ENCODE assay signal across 29 cellular contexts in the genomic region with DNA sequence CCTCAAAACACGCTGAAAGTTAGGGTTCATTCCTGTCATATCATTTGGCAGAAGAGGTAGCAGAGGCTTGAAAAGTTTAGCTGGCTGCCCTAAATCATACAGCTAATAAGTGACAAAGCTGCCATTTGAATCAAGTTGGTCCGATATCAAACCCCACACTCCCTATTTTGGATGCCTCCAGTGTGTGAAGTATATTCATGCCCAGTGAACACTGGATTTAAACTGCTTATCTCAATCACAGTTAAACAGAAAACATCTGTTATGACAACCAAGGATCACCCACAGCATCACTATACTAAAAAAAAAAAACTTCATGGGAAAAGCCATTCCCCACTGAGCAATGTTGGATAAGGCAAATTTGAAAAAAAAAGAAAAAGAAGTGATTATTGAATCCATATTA. TPM values are rescaled to one million over a fixed set of nuclear protein-coding genes. Genes with fewer than 3 reads are reported as not detected.
"Had no signal": no experiment of that assay in that cellular context is flagged by ENCODE, and none has a peak within 500 bp of the region (broad histone marks: within the 10 kb centered on the region; RNA-seq: fewer than 3 reads in every experiment).

No MANE protein-coding gene starts in this region.

- DNase-seq: colonic mucosa; cortex of kidney; dermis blood vessel endothelial cell; dorsolateral prefrontal cortex; effector CD4-positive, alpha-beta T cell; effector CD8-positive, alpha-beta T cell; effector memory CD4-positive, alpha-beta T cell; effector memory CD8-positive, alpha-beta T cell; endodermal cell; erythroblast; esophagus squamous epithelium; foreskin fibroblast; foreskin keratinocyte; foreskin melanocyte; gastrocnemius medialis; glutamatergic neuron; head of caudate nucleus; heart left ventricle; heart right ventricle had no signal

- H3K9me3 ChIP-seq: colonic mucosa, esophagus muscularis mucosa, esophagus squamous epithelium, gastrocnemius medialis, gastroesophageal sphincter, heart left ventricle, heart right ventricle had no signal

- H3K4me3 Mint-ChIP-seq: dendritic cell treated with granulocyte-macrophage colony-stimulating factor and Interleukin-4, amounts not matched to agents 40 ng/mL and 50 ng/mL, for 4 days; effector memory CD8-positive, alpha-beta T cell; endodermal cell had no signal

- H3K9me3 Mint-ChIP-seq: dendritic cell treated with granulocyte-macrophage colony-stimulating factor and Interleukin-4, amounts not matched to agents 40 ng/mL and 50 ng/mL, for 4 days; effector memory CD8-positive, alpha-beta T cell; endodermal cell had no signal

- H3K27ac ChIP-seq: colonic mucosa, coronary artery, dorsolateral prefrontal cortex, epithelial cell of prostate, esophagus muscularis mucosa, esophagus squamous epithelium, foreskin keratinocyte, gastrocnemius medialis, gastroesophageal sphincter, heart left ventricle, heart right ventricle had no signal

- FAIRE-seq: colon, endometrium, endothelial cell of umbilical vein, frontal cortex had no signal

- H3K27me3 Mint-ChIP-seq: dendritic cell treated with granulocyte-macrophage colony-stimulating factor and Interleukin-4, amounts not matched to agents 40 ng/mL and 50 ng/mL, for 4 days; effector memory CD8-positive, alpha-beta T cell had no signal

- H3K36me3 ChIP-seq: colonic mucosa, esophagus squamous epithelium, gastrocnemius medialis, gastroesophageal sphincter, heart left ventricle, heart right ventricle had no signal

- H3K27ac Mint-ChIP-seq: dendritic cell treated with granulocyte-macrophage colony-stimulating factor and Interleukin-4, amounts not matched to agents 40 ng/mL and 50 ng/mL, for 4 days; effector memory CD8-positive, alpha-beta T cell; endodermal cell had no signal

- ATAC-seq: effector memory CD8-positive, alpha-beta T cell; esophagus mucosa; foreskin keratinocyte; gastrocnemius medialis; gastroesophageal sphincter; heart left ventricle; heart right ventricle had no signal

- H3K4me1 Mint-ChIP-seq: endodermal cell had no signal

- H3K27me3 ChIP-seq: colonic mucosa, dorsolateral prefrontal cortex, esophagus muscularis mucosa, esophagus squamous epithelium, foreskin keratinocyte, gastrocnemius medialis, gastroesophageal sphincter, heart left ventricle, heart right ventricle had no signal

- H3K4me1 ChIP-seq: colonic mucosa, esophagus muscularis mucosa, esophagus squamous epithelium, foreskin keratinocyte, gastrocnemius medialis, gastroesophageal sphincter, heart left ventricle, heart right ventricle had no signal

- H3K4me3 ChIP-seq: colonic mucosa, coronary artery, dorsolateral prefrontal cortex, esophagus muscularis mucosa, esophagus squamous epithelium, gastrocnemius medialis, gastroesophageal sphincter, heart left ventricle, heart right ventricle had no signal

RNA-seq across cellular contexts. Expression of a gene that starts 48.3 kb away (rescaled TPM):
- total RNA-seq: foreskin keratinocyte had no signal
- polyA plus RNA-seq: foreskin keratinocyte had no signal
